In the genomic region with DNA sequence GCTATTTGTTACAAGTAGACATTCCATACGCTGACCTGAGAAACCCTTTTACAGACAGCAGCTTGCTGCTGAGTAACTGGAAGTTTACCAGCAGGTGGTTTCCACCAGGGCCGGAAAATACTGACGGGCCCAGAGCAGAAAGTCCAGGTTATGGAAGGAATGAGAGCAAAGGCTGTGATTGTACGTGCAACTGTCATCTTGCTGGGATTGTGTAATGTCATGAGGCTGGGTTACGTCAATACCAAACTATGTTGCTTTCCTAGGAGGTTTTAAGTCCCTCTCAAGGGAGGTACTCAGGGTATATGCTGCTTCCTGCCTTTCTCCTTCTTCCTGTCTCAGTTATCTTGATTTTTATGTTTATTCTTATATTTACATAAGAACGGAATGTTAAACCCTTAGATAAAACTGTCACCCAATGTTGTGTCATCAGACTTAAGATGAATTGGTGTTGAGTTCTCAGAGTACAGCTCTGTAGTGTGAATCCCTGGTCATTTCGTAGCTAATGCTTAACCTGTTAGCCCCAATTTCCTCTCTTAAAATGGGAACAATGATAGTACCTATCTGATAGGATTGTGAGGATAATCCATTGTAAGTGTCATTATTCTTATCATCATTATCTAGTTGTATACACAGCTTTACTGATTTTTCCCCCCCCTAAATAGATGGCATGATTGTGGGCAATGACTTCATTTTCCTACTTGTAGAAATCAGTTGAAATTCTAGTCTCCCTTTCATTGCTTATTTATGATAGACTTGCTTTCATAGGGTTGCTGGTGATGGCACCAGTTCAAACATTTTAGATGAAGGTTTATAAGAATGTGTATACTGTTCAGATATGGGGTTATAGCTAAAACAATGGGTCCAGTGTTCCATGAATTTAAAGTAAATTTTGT, we compare ENCODE assay signal across 8 cellular contexts.
DNase-seq lines count a peak whose midpoint lies in the region; ATAC-seq lines count a peak whose summit lies in the region.

No MANE protein-coding gene starts in this region.

- peak; percentile 73 for DNase-seq in GM03348 (ENCODE audit: low spot score)
- peak; percentile 70 to 85 for DNase-seq in SJSA1 (ENCODE audit: low read depth in 1 of 2, low spot score in 2 of 2)
- DNase-seq in fibroblast of the conjunctiva (ENCODE audit: low read depth): peak; percentile 81
- DNase-seq in pulmonary artery endothelial cell (ENCODE audit: low read depth, low spot score): peak; percentile 95
- DNase-seq in DMS153 treated with DMSO at 0.1 percent for 48 hours (lab: John Stamatoyannopoulos, UW; ENCODE audit: unreplicated experiment): no peak

- 0 out of 2 replicates have a peak, but pooled peaks cover 2% of the 10 kb centered on the region for H3K9me3 ChIP-seq in SJSA1 (replicated peaks)

- H3K27me3 ChIP-seq in SJSA1 (replicated peaks): no peaks in the 10 kb centered on the region

- H3K4me1 ChIP-seq in SJSA1 (replicated peaks): peaks cover 66% of the 10 kb centered on the region

- no peak overlapping the region for H3K4me3 ChIP-seq in SJSA1

- peaks cover 27% of the 10 kb centered on the region for H3K36me3 ChIP-seq in SJSA1

- H3K27ac ChIP-seq in SJSA1: peak overlapping the region; percentile 79

- ATAC-seq in GM21526 (IDR thresholded peaks at IDR 0.05; ENCODE audit: low FRiP score, unreplicated experiment) (no peak), HG03280 (IDR thresholded peaks at IDR 0.05; ENCODE audit: unreplicated experiment) (no peak), GM18907 (IDR thresholded peaks at IDR 0.05; ENCODE audit: unreplicated experiment) (no peak)
